1 cellular context compared by ENCODE assay signal in genomic region chr17:28864991-28865849, GRCh38.
TF ChIP-seq lines count a peak whose summit lies in the region.

No MANE protein-coding gene starts in this region.

TF ChIP-seq in K562, 482 proteins besides CTCF, POLR2A, EP300 and RAD21 (continued from another document and continues in another):
- TF ChIP-seq ZNF395 (CRISPR knock-in tag; IDR thresholded peaks at IDR 0.05) (peak; percentile 97), NFATC3 (IDR thresholded peaks at IDR 0.05) (no peak), ZBTB5 (IDR thresholded peaks at IDR 0.05) (no peak), NKRF (IDR thresholded peaks at IDR 0.05; ENCODE audit: borderline replicate concordance) (peak; percentile 15; the same call in 1 of the 2 replicates), CEBPG (CRISPR knock-in tag; IDR thresholded peaks at IDR 0.05) (no peak), CEBPG (tag; conservative IDR thresholded peaks at IDR 0.05 in 1 of 2, IDR thresholded peaks at IDR 0.05 in 1 of 2) (no peak), CEBPB (tag; IDR thresholded peaks at IDR 0.05) (no peak), ZNF436 (CRISPR knock-in tag; IDR thresholded peaks at IDR 0.05) (no peak), ZNF41 (CRISPR knock-in tag; conservative IDR thresholded peaks at IDR 0.05) (0 out of 2 replicates have a peak, but pooled peaks have one; percentile 43), ZBTB12 (CRISPR knock-in tag; IDR thresholded peaks at IDR 0.05) (peak; percentile 55), ZBTB49 (CRISPR knock-in tag; IDR thresholded peaks at IDR 0.05; ENCODE audit: borderline replicate concordance) (no peak), SP2 (IDR thresholded peaks at IDR 0.05; ENCODE audit: extremely low read depth, low read depth, low read length, poor library complexity, severe bottlenecking) (no peak), FOXM1 (IDR thresholded peaks at IDR 0.05; ENCODE audit: low read depth) (peak; percentile 99), FOXM1 (CRISPR knock-in tag; IDR thresholded peaks at IDR 0.05; ENCODE audit: low read depth) (no peak), HLTF (IDR thresholded peaks at IDR 0.05) (peak; percentile 98), ELK1 (CRISPR knock-in tag; IDR thresholded peaks at IDR 0.05) (no peak), GABPB1 (CRISPR knock-in tag; IDR thresholded peaks at IDR 0.05) (0 out of 2 replicates have a peak, but pooled peaks have one; percentile 60), NFRKB (IDR thresholded peaks at IDR 0.05; ENCODE audit: low read depth) (no peak; the same call in 1 of the 2 replicates), HES1 (IDR thresholded peaks at IDR 0.05; ENCODE audit: low read depth) (peak; percentile 93), RB1 (IDR thresholded peaks at IDR 0.05; ENCODE audit: low read depth) (peak; percentile 96), ARID3B (CRISPR knock-in tag; IDR thresholded peaks at IDR 0.05; ENCODE audit: borderline replicate concordance) (no peak), HOXB6 (CRISPR knock-in tag; IDR thresholded peaks at IDR 0.05; ENCODE audit: borderline replicate concordance) (0 out of 2 replicates have a peak, but pooled peaks have one; percentile 65), KDM2B (CRISPR knock-in tag; IDR thresholded peaks at IDR 0.05) (no peak), TCF7 (IDR thresholded peaks at IDR 0.05; ENCODE audit: borderline replicate concordance) (peak; percentile 68; the same call in 1 of the 2 replicates), ZNF695 (CRISPR knock-in tag; IDR thresholded peaks at IDR 0.05) (no peak), EZH2 (IDR thresholded peaks at IDR 0.05; ENCODE audit: borderline replicate concordance, low read depth, low read length) (peak; percentile 84; the same call in 1 of the 2 replicates), ZBED1 (IDR thresholded peaks at IDR 0.05) (peak; percentile 94), GMEB1 (CRISPR knock-in tag; IDR thresholded peaks at IDR 0.05) (peak; percentile 40; the same call in 1 of the 2 replicates), CREBBP (IDR thresholded peaks at IDR 0.05; ENCODE audit: low read depth, low read length) (no peak), SP1 (CRISPR knock-in tag; IDR thresholded peaks at IDR 0.05) (peak; percentile 83), CTBP1 (IDR thresholded peaks at IDR 0.05; ENCODE audit: borderline replicate concordance) (peak; percentile 94), ESRRB (CRISPR knock-in tag; IDR thresholded peaks at IDR 0.05; ENCODE audit: borderline replicate concordance) (no peak; the same call in 1 of the 2 replicates), HMG20A (CRISPR knock-in tag; conservative IDR thresholded peaks at IDR 0.05) (no peak), NR0B1 (IDR thresholded peaks at IDR 0.05; ENCODE audit: partially characterized antibody) (no peak), ZNF354B (CRISPR knock-in tag; IDR thresholded peaks at IDR 0.05) (no peak), KDM1A (IDR thresholded peaks at IDR 0.05) (peak; percentile 99), GTF3C2 (IDR thresholded peaks at IDR 0.05; ENCODE audit: borderline replicate concordance, extremely low read depth, insufficient read length) (no peak), CBX8 (IDR thresholded peaks at IDR 0.05; ENCODE audit: borderline replicate concordance, extremely low read depth, low read depth, low read length, poor library complexity, severe bottlenecking) (no peak), ZFP1 (CRISPR knock-in tag; IDR thresholded peaks at IDR 0.05) (no peak), TAF9B (IDR thresholded peaks at IDR 0.05; ENCODE audit: partially characterized antibody) (no peak), ZNF740 (CRISPR knock-in tag; IDR thresholded peaks at IDR 0.05) (no peak), ZNF740 (tag; IDR thresholded peaks at IDR 0.05) (0 out of 4 replicates have a peak, but pooled peaks of 1 of the 2 experiments have one; percentile 15)
